37 cellular contexts compared by ENCODE assay signal in the genomic region with DNA sequence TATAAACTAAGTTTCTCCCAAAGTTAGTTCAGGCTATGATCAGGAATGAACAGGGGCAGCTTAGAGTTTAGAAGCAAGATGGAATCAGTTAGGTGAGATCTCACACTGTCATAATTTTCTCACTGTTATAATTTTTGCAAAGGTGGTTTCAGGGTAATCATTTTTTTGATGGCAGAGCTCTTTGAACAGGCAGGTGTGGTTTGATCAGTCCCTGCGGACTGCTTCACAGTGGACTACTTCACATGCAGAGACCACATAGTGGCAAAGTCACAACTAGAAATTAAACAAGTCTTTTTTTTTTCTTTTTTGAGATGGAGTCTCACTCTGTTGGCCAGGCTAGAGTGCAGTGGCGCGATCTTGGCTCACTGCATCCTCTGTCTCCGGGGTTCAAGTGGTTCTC. TPM values are rescaled to one million over a fixed set of nuclear protein-coding genes. Genes with fewer than 3 reads are reported as not detected.
"Had no signal": no experiment of that assay in that cellular context is flagged by ENCODE, and none has a peak within 500 bp of the region (broad histone marks: within the 10 kb centered on the region; RNA-seq: fewer than 3 reads in every experiment).

No MANE protein-coding gene starts in this region.

- ATAC-seq: activated CD8-positive, alpha-beta T cell treated with anti-CD3 and anti-CD28 coated beads for 36 hours; activated naive CD4-positive, alpha-beta T cell treated with anti-CD3 and anti-CD28 coated beads, Interleukin-2, amount 50 U/mL, for 72 hours; activated T-cell treated with anti-CD3 and anti-CD28 coated beads, Interleukin-2, amount 50 U/mL, for 72 hours; activated T-helper 17 cell treated with anti-CD3 and anti-CD28 coated beads, Interleukin-2, amount 50 U/mL, for 72 hours; body of pancreas; T-cell; T-helper 17 cell had no signal

- H3K4me3 ChIP-seq: adrenal gland, body of pancreas, breast epithelium had no signal

- H3K9me3 ChIP-seq: adrenal gland, body of pancreas, breast epithelium had no signal

- H3K36me3 ChIP-seq: adrenal gland, brain microvascular endothelial cell, breast epithelium had no signal

- H3K27me3 ChIP-seq: body of pancreas, brain microvascular endothelial cell, breast epithelium had no signal

- FAIRE-seq: astrocyte, TTC549 had no signal

- DNase-seq: activated B cell treated with CpG ODN at 0.5 μM for 24 hours; activated CD4-positive, alpha-beta memory T cell treated with anti-CD3 and anti-CD28 coated beads for 36 hours; activated CD4-positive, alpha-beta T cell treated with anti-CD3 and anti-CD28 coated beads for 4 hours; activated CD4-positive, alpha-beta T cell treated with anti-CD3 and anti-CD28 coated beads, Interleukin-2, amount 10 ng/mL, durations not matched to agents 24 days and 14 days; activated CD4-positive, alpha-beta T cell treated with anti-CD3 and anti-CD28 coated beads, Interleukin-2, amount 50 U/mL, for 1 hour; activated CD4-positive, alpha-beta T cell treated with anti-CD3 and anti-CD28 coated beads, Interleukin-2, amount 50 U/mL, for 4 hours; activated CD4-positive, CD25-positive, alpha-beta regulatory T cell treated with anti-CD3 and anti-CD28 coated beads, Interleukin-2, amount 50 U/mL, for 72 hours; activated CD8-positive, alpha-beta memory T cell treated with anti-CD3 and anti-CD28 coated beads, Interleukin-2, amount 50 U/mL, for 4 hours; activated CD8-positive, alpha-beta T cell treated with anti-CD3 and anti-CD28 coated beads for 36 hours; activated effector memory CD4-positive, alpha-beta T cell treated with anti-CD3 and anti-CD28 coated beads, Interleukin-2, amount 50 U/mL, for 16 hours; activated gamma-delta T cell treated with Interleukin-2 at 50 U/mL for 16 hours; activated naive CD4-positive, alpha-beta T cell; activated naive CD4-positive, alpha-beta T cell treated with anti-CD3 and anti-CD28 coated beads for 36 hours; activated naive CD4-positive, alpha-beta T cell treated with anti-CD3 and anti-CD28 coated beads, Interleukin-2, amount 50 U/mL, for 16 hours; activated naive CD8-positive, alpha-beta T cell treated with anti-CD3 and anti-CD28 coated beads for 36 hours; activated T-cell treated with anti-CD3 and anti-CD28 coated beads for 4 hours; activated T-cell treated with anti-CD3 and anti-CD28 coated beads, Interleukin-2, amount 50 U/mL, for 1 hour; activated T-cell treated with anti-CD3 and anti-CD28 coated beads, Interleukin-2, amount 50 U/mL, for 72 hours; adrenal gland; amniotic stem cell; aorta; body of pancreas; brain microvascular endothelial cell; central memory CD4-positive, alpha-beta T cell; T-cell; T-helper 17 cell; T1000 had no signal

- H3K27ac ChIP-seq: adrenal gland, body of pancreas, brain microvascular endothelial cell, breast epithelium, VCaP had no signal

- H3K4me1 ChIP-seq: adrenal gland, body of pancreas, breast epithelium had no signal

RNA-seq across cellular contexts. Expression of a gene that starts 6.8 kb away (rescaled TPM):
- total RNA-seq: activated B cell treated with CpG ODN at 0.5 μM for 24 hours; activated CD4-positive, alpha-beta memory T cell treated with anti-CD3 and anti-CD28 coated beads for 36 hours; activated CD4-positive, alpha-beta T cell treated with anti-CD3 and anti-CD28 coated beads, Interleukin-2, amount 10 ng/mL, durations not matched to agents 24 days and 14 days; activated CD8-positive, alpha-beta memory T cell treated with anti-CD3 and anti-CD28 coated beads for 36 hours; activated CD8-positive, alpha-beta T cell treated with anti-CD3 and anti-CD28 coated beads for 36 hours; activated naive CD4-positive, alpha-beta T cell treated with anti-CD3 and anti-CD28 coated beads for 36 hours; activated naive CD8-positive, alpha-beta T cell treated with anti-CD3 and anti-CD28 coated beads for 36 hours; activated T-cell treated with anti-CD3 and anti-CD28 coated beads, Interleukin-2, amount 50 U/mL, for 72 hours; activated T-helper 1 cell treated with anti-CD3 and anti-CD28 coated beads, Interleukin-12 subunit alpha, Interleukin-12 subunit beta, Interleukin-2, Interleukin-4 antibody, amounts not matched to agents 30 ng/mL and 10 ng/mL and 1 ng/mL, durations not matched to agents 14 hours and 24 hours and 36 hours; activated T-helper 17 cell treated with anti-CD3 and anti-CD28 coated beads, Interleukin-2, amount 50 U/mL, for 72 hours; adrenal gland; astrocyte; body of pancreas; breast epithelium; T-cell; T-helper 1 cell treated with Interleukin-12 subunit alpha and Interleukin-12 subunit beta and Interleukin-4 antibody, amounts not matched to agents 30 ng/mL and 1 ng/mL, for 36 hours; T-helper 17 cell; T-helper 2 cell treated with Interferon-gamma antibody and Interleukin-4, amounts not matched to agents 100 ng/mL and 5 ng/mL, for 36 hours had no signal
- polyA plus RNA-seq: aorta had no signal
